ENCODE assay signal across 8 cellular contexts in the genomic region with DNA sequence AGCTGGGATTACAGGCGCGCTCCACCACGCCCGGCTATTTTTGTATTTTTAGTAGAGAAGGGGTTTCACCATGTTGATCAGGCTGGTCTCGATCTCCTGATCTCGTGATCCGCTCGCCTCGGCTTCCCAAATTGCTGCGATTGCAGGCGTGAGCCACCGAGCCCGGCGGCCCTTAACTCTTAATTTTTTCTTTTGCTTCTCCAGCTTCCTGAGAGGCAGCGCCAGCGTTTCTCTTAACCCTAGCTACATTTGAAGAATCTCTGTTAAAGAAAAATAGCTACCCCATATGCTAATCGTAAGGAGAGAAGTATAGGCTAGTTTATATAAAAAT. TPM values are rescaled to one million over a fixed set of nuclear protein-coding genes. Genes with fewer than 3 reads are reported as not detected.
DNase-seq lines count a peak whose midpoint lies in the region; TF ChIP-seq lines count a peak whose summit lies in the region.

No MANE protein-coding gene starts in this region.

- peaks cover 3% of the 10 kb centered on the region for H3K4me1 Mint-ChIP-seq in endodermal cell

- H3K27me3 Mint-ChIP-seq in endodermal cell (ENCODE audit: insufficient read depth), result no peaks in the 10 kb centered on the region

- no peak for TF ChIP-seq EP300 in ovary (IDR thresholded peaks at IDR 0.05)

- no peaks in the 10 kb centered on the region for H3K4me1 ChIP-seq in ES-I3 (ENCODE audit: insufficient read depth, low read length)
- no peaks in the 10 kb centered on the region for H3K4me1 ChIP-seq in endodermal cell (ENCODE audit: control insufficient read depth, insufficient read depth, low read length)
- peaks cover 3% of the 10 kb centered on the region for H3K4me1 ChIP-seq in ovary (ENCODE audit: insufficient read depth)

- peak overlapping the region; percentile 87 for H3K27ac Mint-ChIP-seq in endodermal cell

- H3K27me3 ChIP-seq in endodermal cell (ENCODE audit: control insufficient read depth, insufficient read depth, low read length, poor library complexity, severe bottlenecking) (no peaks in the 10 kb centered on the region), ovary (no peaks in the 10 kb centered on the region)

- DNase-seq in LNCaP clone FGC (ENCODE audit: low read depth) (no peak), endodermal cell (no peak), ovary (peak in 1 of 5 donors; percentile 31), GM20000 (ENCODE audit: low spot score) (no peak), SW 1271 (lab: John Stamatoyannopoulos, UW) (no peak), GDM1 (lab: John Stamatoyannopoulos, UW) (no peak)
- no peak for DNase-seq in effector CD8-positive, alpha-beta T cell (lab: John Stamatoyannopoulos, UW)

- TF ChIP-seq CTCF in LNCaP clone FGC (IDR thresholded peaks at IDR 0.05; ENCODE audit: control insufficient read depth, extremely low read depth, insufficient read depth) (no peak), endodermal cell (conservative IDR thresholded peaks at IDR 0.05) (no peak), ovary (IDR thresholded peaks at IDR 0.05) (no peak), GM20000 (IDR thresholded peaks at IDR 0.05; ENCODE audit: extremely low read depth, missing control alignments) (no peak)

- H3K27ac ChIP-seq in endodermal cell (ENCODE audit: low read depth, low read length), result no peak overlapping the region
- H3K27ac ChIP-seq in ovary, result peak overlapping the region; percentile 95

- H3K36me3 ChIP-seq in ES-I3 (ENCODE audit: insufficient read depth, low read length) (no peaks in the 10 kb centered on the region), endodermal cell (ENCODE audit: control insufficient read depth, insufficient read depth, low read length) (no peaks in the 10 kb centered on the region), ovary (no peaks in the 10 kb centered on the region)

- WGBS in endodermal cell (ENCODE audit: insufficient coverage in 1 of 2, insufficient read length in 1 of 2), 2 experiments, result 86 to 97% methylated on average over 7 to 16 of the region's 17 CpGs
- 54 to 63% (median 55%) methylated on average over 17 of the region's 17 CpGs for WGBS in ovary, 3 donors

- H3K9me3 ChIP-seq in ES-I3 (ENCODE audit: control insufficient read depth, insufficient read depth, low read length) (no peaks in the 10 kb centered on the region), endodermal cell (ENCODE audit: control insufficient read depth, low read length) (no peaks in the 10 kb centered on the region), ovary (no peaks in the 10 kb centered on the region)

- peak overlapping the region; percentile 87; the same call in 1 of the 2 replicates for H3K9ac ChIP-seq in ES-I3 (ENCODE audit: low read depth, low read length)
- H3K9ac ChIP-seq in endodermal cell (ENCODE audit: extremely low read depth, low read length, poor library complexity, severe bottlenecking), result peak overlapping the region; percentile 66

- H3K4me3 Mint-ChIP-seq in endodermal cell, result peak overlapping the region; percentile 80

- no peak for TF ChIP-seq POLR2A in ovary (IDR thresholded peaks at IDR 0.05)

- peak overlapping the region; percentile 59 for H3K4me3 ChIP-seq in LNCaP clone FGC (ENCODE audit: low read depth, low read length)
- peak overlapping the region; percentile 87 for H3K4me3 ChIP-seq in endodermal cell (ENCODE audit: low read length)
- H3K4me3 ChIP-seq in ovary, result peak overlapping the region; percentile 84

- H3K9me3 Mint-ChIP-seq in endodermal cell, result peaks cover 2% of the 10 kb centered on the region

- H3K36me3 Mint-ChIP-seq in endodermal cell (ENCODE audit: low read depth), result no peaks in the 10 kb centered on the region

- intact Hi-C loops in ovary (cut with DNase I), result loop anchor here in 1 of 4 donors (5.0 kb wide), 1 partner anchor 51 kb away; no protein-coding TSS in a partner anchor

RNA-seq across cellular contexts. Expression of a gene that starts 0.5 kb away (rescaled TPM):
- 10 to 100 TPM; 17.9 to 31.8 TPM for total RNA-seq in endodermal cell
- 12.8 TPM for polyA plus RNA-seq in endodermal cell (2013, experiment 1 of 2)
- 10.9 TPM for polyA plus RNA-seq in endodermal cell (2013, experiment 2 of 2)
- 10 to 100 TPM; 24.4 to 52.1 (median 33.3) TPM for total RNA-seq in ovary
- polyA plus RNA-seq in ovary, result 10 to 100 TPM; 12.2 to 18.2 TPM
